1 cellular context compared by ENCODE assay signal in the genomic region with DNA sequence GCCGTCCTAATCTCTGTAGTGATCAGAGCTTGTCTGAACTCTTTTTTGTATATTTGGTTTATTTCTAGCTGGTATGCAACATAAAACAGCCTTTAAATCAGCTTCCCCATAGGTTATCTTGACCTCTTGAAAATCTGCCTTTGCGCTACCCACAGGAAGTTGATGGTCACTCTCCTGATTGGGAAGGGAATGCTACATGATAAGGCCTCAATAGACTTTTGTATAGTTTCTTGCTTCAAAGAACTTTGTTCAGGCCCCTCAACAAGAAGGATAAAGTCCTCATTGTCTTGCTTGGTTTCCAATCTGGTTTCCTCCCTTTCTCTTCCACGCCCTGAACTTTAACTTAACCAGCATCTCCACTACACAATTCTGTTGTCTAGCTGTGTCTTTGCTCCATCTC.
TF ChIP-seq lines count a peak whose summit lies in the region.

No MANE protein-coding gene starts in this region.

TF ChIP-seq in HepG2, 621 proteins besides CTCF, POLR2A, EP300 and RAD21 (continued from another document):
- TF ChIP-seq, protein P1, sequence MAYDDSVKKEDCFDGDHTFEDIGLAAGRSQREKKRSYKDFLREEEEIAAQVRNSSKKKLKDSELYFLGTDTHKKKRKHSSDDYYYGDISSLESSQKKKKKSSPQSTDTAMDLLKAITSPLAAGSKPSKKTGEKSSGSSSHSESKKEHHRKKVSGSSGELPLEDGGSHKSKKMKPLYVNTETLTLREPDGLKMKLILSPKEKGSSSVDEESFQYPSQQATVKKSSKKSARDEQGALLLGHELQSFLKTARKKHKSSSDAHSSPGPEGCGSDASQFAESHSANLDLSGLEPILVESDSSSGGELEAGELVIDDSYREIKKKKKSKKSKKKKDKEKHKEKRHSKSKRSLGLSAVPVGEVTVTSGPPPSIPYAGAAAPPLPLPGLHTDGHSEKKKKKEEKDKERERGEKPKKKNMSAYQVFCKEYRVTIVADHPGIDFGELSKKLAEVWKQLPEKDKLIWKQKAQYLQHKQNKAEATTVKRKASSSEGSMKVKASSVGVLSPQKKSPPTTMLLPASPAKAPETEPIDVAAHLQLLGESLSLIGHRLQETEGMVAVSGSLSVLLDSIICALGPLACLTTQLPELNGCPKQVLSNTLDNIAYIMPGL (CRISPR knock-in tag; IDR thresholded peaks at IDR 0.05; ENCODE audit: borderline replicate concordance in 1 of 2, low read depth in 1 of 2), result no peak
- TF ChIP-seq STAG1 (CRISPR knock-in tag; IDR thresholded peaks at IDR 0.05) (no peak), AKAP8 (CRISPR knock-in tag; IDR thresholded peaks at IDR 0.05) (no peak)
- TF ChIP-seq, protein P2, sequence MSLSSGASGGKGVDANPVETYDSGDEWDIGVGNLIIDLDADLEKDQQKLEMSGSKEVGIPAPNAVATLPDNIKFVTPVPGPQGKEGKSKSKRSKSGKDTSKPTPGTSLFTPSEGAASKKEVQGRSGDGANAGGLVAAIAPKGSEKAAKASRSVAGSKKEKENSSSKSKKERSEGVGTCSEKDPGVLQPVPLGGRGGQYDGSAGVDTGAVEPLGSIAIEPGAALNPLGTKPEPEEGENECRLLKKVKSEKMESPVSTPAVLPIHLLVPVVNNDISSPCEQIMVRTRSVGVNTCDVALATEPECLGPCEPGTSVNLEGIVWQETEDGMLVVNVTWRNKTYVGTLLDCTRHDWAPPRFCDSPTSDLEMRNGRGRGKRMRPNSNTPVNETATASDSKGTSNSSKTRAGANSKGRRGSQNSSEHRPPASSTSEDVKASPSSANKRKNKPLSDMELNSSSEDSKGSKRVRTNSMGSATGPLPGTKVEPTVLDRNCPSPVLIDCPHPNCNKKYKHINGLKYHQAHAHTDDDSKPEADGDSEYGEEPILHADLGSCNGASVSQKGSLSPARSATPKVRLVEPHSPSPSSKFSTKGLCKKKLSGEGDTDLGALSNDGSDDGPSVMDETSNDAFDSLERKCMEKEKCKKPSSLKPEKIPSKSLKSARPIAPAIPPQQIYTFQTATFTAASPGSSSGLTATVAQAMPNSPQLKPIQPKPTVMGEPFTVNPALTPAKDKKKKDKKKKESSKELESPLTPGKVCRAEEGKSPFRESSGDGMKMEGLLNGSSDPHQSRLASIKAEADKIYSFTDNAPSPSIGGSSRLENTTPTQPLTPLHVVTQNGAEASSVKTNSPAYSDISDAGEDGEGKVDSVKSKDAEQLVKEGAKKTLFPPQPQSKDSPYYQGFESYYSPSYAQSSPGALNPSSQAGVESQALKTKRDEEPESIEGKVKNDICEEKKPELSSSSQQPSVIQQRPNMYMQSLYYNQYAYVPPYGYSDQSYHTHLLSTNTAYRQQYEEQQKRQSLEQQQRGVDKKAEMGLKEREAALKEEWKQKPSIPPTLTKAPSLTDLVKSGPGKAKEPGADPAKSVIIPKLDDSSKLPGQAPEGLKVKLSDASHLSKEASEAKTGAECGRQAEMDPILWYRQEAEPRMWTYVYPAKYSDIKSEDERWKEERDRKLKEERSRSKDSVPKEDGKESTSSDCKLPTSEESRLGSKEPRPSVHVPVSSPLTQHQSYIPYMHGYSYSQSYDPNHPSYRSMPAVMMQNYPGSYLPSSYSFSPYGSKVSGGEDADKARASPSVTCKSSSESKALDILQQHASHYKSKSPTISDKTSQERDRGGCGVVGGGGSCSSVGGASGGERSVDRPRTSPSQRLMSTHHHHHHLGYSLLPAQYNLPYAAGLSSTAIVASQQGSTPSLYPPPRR (CRISPR knock-in tag; IDR thresholded peaks at IDR 0.05; ENCODE audit: borderline replicate concordance), result no peak
